Comparison of ENCODE assay signal across 27 cellular contexts in genomic region chr1:92843046-92843423, GRCh38. TPM values are rescaled to one million over a fixed set of nuclear protein-coding genes. Genes with fewer than 3 reads are reported as not detected.
DNase-seq lines count a peak whose midpoint lies in the region; ATAC-seq and TF ChIP-seq lines count a peak whose summit lies in the region.
"Had no signal": no experiment of that assay in that cellular context is flagged by ENCODE, and none has a peak within 500 bp of the region (broad histone marks: within the 10 kb centered on the region; RNA-seq: fewer than 3 reads in every experiment).

No MANE protein-coding gene starts in this region.

- CTCF ChIA-PET in HCT116 (lab: Charles Lee) = interaction anchor here (1.0 kb wide), 1 partner anchor 11 kb away, joined by 3 read pairs; the partner anchor contains the start of gene RPL5

- H3K36me3 ChIP-seq in HCT116 (ENCODE audit: control insufficient read depth in 1 of 2, insufficient read depth in 2 of 2, low read length in 2 of 2) = peaks cover 45 to 52% of the 10 kb centered on the region in 2 experiments

- DNase-seq in activated T-cell treated with anti-CD3 and anti-CD28 coated beads, Interleukin-2, amount 50 U/mL, for 72 hours = no peak
- DNase-seq in activated T-cell treated with anti-CD3 and anti-CD28 coated beads for 4 hours (no peak), HCT116 (ENCODE audit: low read depth, low spot score) (no peak), natural killer cell (no peak), NCI-H1048 (lab: John Stamatoyannopoulos, UW) (no peak), NOMO-1 treated with dmso at 0.1 percent for 144 hours (lab: John Stamatoyannopoulos, UW; ENCODE audit: unreplicated experiment) (no peak)
- DNase-seq: activated CD4-positive, alpha-beta T cell treated with anti-CD3 and anti-CD28 coated beads, Interleukin-2, amount 50 U/mL, for 48 hours; activated effector memory CD4-positive, alpha-beta T cell treated with Interleukin-2 at 50 U/mL for 16 hours; amniotic stem cell; CD8-positive, alpha-beta memory T cell; cortex of kidney; DMS79 treated with DMSO at 0.1 percent for 48 hours; glutamatergic neuron; kidney glomerular epithelial cell; NCI-H1417 treated with DMSO at 0.1 percent for 48 hours; NK-92 treated with Interleukin-12 subunit alpha and Interleukin-12 subunit beta, amount 100 ng/mL, for 24 hours; occipital lobe; Peyer's patch; SJCRH30; stimulated activated naive B cell treated with anti-CD40 and anti-IgM and Interleukin-4, amounts not matched to agents 10 μg/mL and 1 μg/mL and 100 μg/mL, for 72 hours had no signal

- no peak overlapping the region for H2AFZ ChIP-seq in HCT116 (ENCODE audit: low read depth, low read length, poor library complexity, severe bottlenecking)

- H3K79me2 ChIP-seq in HCT116 (ENCODE audit: insufficient read depth, low read length) = peaks cover 34% of the 10 kb centered on the region

- H3K9me3 ChIP-seq in HCT116 (ENCODE audit: control insufficient read depth in 1 of 2, insufficient read depth in 1 of 2, low read depth in 1 of 2, low read length in 2 of 2) = no peaks in the 10 kb centered on the region
- H3K9me3 ChIP-seq: breast epithelium, Peyer's patch, SJCRH30 had no signal

- no peaks in the 10 kb centered on the region for H3K4me1 ChIP-seq in HCT116 (ENCODE audit: control insufficient read depth in 1 of 2, insufficient read depth in 2 of 2, low read length in 2 of 2)
- H3K4me1 ChIP-seq: breast epithelium, SJCRH30 had no signal

- RAD21 ChIA-PET in HCT116 (lab: Charles Lee; ENCODE audit: low non-redundant PET in 1 of 2, low total read pairs in 2 of 2, uncharacterized antibody in 2 of 2, unreplicated experiment in 2 of 2) = interaction anchor here in 1 of 2 experiments (0.6 kb wide), 1 partner anchor 94 kb away, joined by 4 read pairs; no protein-coding TSS in a partner anchor

- ATAC-seq in activated T-cell treated with anti-CD3 and anti-CD28 coated beads, Interleukin-2, amount 50 U/mL, for 72 hours (replicated peaks in 1 of 2) = no peak
- ATAC-seq in HCT116 (no peak), natural killer cell (no peak), HG03432 (IDR thresholded peaks at IDR 0.05; ENCODE audit: unreplicated experiment) (no peak)
- no peak for ATAC-seq in activated T-helper 17 cell treated with anti-CD3 and anti-CD28 coated beads, Interleukin-2, amount 50 U/mL, for 72 hours (replicated peaks)
- ATAC-seq: stimulated activated naive B cell treated with anti-CD40 and anti-IgM and Interleukin-4, amounts not matched to agents 10 μg/mL and 1 μg/mL and 100 μg/mL, for 72 hours had no signal

- POLR2A ChIA-PET in HCT116 (lab: Charles Lee) = interaction anchor here (1.6 kb wide), 1 partner anchor 12 kb away, joined by 5 read pairs; the partner anchor contains the start of gene RPL5

- no peak overlapping the region for H3K4me3 Mint-ChIP-seq in activated T-cell treated with anti-CD3 and anti-CD28 coated beads, Interleukin-2, amount 50 U/mL, for 72 hours
- H3K4me3 Mint-ChIP-seq in activated T-helper 17 cell treated with anti-CD3 and anti-CD28 coated beads, Interleukin-2, amount 50 U/mL, for 72 hours = no peak overlapping the region
- H3K4me3 Mint-ChIP-seq in natural killer cell = no peak overlapping the region
- H3K4me3 Mint-ChIP-seq: CD8-positive, alpha-beta memory T cell; stimulated activated naive B cell treated with anti-CD40 and anti-IgM and Interleukin-4, amounts not matched to agents 10 μg/mL and 1 μg/mL and 100 μg/mL, for 72 hours; T-helper 2 cell treated with Interferon-gamma antibody and Interleukin-4, amounts not matched to agents 5 μg/mL and 100 μg/mL, for 36 hours had no signal

- peaks cover 51% of the 10 kb centered on the region for H4K20me1 ChIP-seq in HCT116 (ENCODE audit: insufficient read depth)

- TF ChIP-seq POLR2A in HCT116 (IDR thresholded peaks at IDR 0.05; ENCODE audit: borderline replicate concordance, extremely low read depth, insufficient read depth, insufficient read length) = no peak

- intact Hi-C loops in HCT116 (cut with micrococcal nuclease) = no loop called here
- intact Hi-C loops in natural killer cell (cut with micrococcal nuclease) = no loop called here

- no TSS peak for BruUV-seq in HCT116 (replicated peaks; lab: Mats Ljungman, UMichigan)

- TF ChIP-seq RAD21 in HCT116 (IDR thresholded peaks at IDR 0.05; ENCODE audit: low read depth) = no peak

- no peak overlapping the region for H3K9ac ChIP-seq in HCT116 (ENCODE audit: low read length)

- H3K27me3 Mint-ChIP-seq in activated T-cell treated with anti-CD3 and anti-CD28 coated beads, Interleukin-2, amount 50 U/mL, for 72 hours (ENCODE audit: low read depth) = no peaks in the 10 kb centered on the region
- no peaks in the 10 kb centered on the region for H3K27me3 Mint-ChIP-seq in activated T-helper 17 cell treated with anti-CD3 and anti-CD28 coated beads, Interleukin-2, amount 50 U/mL, for 72 hours
- H3K27me3 Mint-ChIP-seq in natural killer cell (ENCODE audit: low read depth in 2 of 2) = no peaks in the 10 kb centered on the region
- H3K27me3 Mint-ChIP-seq: CD8-positive, alpha-beta memory T cell; stimulated activated naive B cell treated with anti-CD40 and anti-IgM and Interleukin-4, amounts not matched to agents 10 μg/mL and 1 μg/mL and 100 μg/mL, for 72 hours had no signal

- H3K4me3 ChIP-seq in HCT116 (replicated peaks in 1 of 2; ENCODE audit: low read depth in 1 of 2, low read length in 2 of 2) = no peak overlapping the region
- H3K4me3 ChIP-seq: breast epithelium, Peyer's patch, SJCRH30, smooth muscle cell had no signal

- no peaks in the 10 kb centered on the region for H3K9me2 ChIP-seq in HCT116 (ENCODE audit: insufficient read depth)

- peaks cover 24% of the 10 kb centered on the region for H3K4me1 Mint-ChIP-seq in activated T-cell treated with anti-CD3 and anti-CD28 coated beads, Interleukin-2, amount 50 U/mL, for 72 hours (ENCODE audit: low read depth)
- peaks cover 16% of the 10 kb centered on the region for H3K4me1 Mint-ChIP-seq in activated T-helper 17 cell treated with anti-CD3 and anti-CD28 coated beads, Interleukin-2, amount 50 U/mL, for 72 hours
- peaks cover 31% of the 10 kb centered on the region in 2 donors for H3K4me1 Mint-ChIP-seq in natural killer cell

- H3K27me3 ChIP-seq in HCT116 (ENCODE audit: insufficient read depth, low read length) = no peaks in the 10 kb centered on the region
- H3K27me3 ChIP-seq: breast epithelium, Peyer's patch, SJCRH30 had no signal

- H3K27ac ChIP-seq in HCT116 (ENCODE audit: low read depth, low read length) = no peak overlapping the region
- H3K27ac ChIP-seq: breast epithelium, HL-60, Peyer's patch, SJCRH30, VCaP had no signal

- H3K4me2 ChIP-seq in HCT116 (ENCODE audit: low read length) = no peak overlapping the region
- H3K4me2 ChIP-seq: smooth muscle cell had no signal

- H3K27ac Mint-ChIP-seq in activated T-cell treated with anti-CD3 and anti-CD28 coated beads, Interleukin-2, amount 50 U/mL, for 72 hours = peak overlapping the region; percentile 51
- H3K27ac Mint-ChIP-seq in activated T-helper 17 cell treated with anti-CD3 and anti-CD28 coated beads, Interleukin-2, amount 50 U/mL, for 72 hours = peak overlapping the region; percentile 24
- peak overlapping the region; percentile 67 to 68 for H3K27ac Mint-ChIP-seq in natural killer cell
- H3K27ac Mint-ChIP-seq: T-helper 2 cell treated with Interferon-gamma antibody and Interleukin-4, amounts not matched to agents 5 μg/mL and 100 μg/mL, for 36 hours had no signal

- H3K36me3 Mint-ChIP-seq in activated T-cell treated with anti-CD3 and anti-CD28 coated beads, Interleukin-2, amount 50 U/mL, for 72 hours (ENCODE audit: insufficient read depth in 2 of 2) = peaks cover 13 to 44% of the 10 kb centered on the region in 2 donors
- peaks cover 82% of the 10 kb centered on the region for H3K36me3 Mint-ChIP-seq in activated T-helper 17 cell treated with anti-CD3 and anti-CD28 coated beads, Interleukin-2, amount 50 U/mL, for 72 hours (ENCODE audit: low read depth)
- H3K36me3 Mint-ChIP-seq in natural killer cell = peaks cover 24% of the 10 kb centered on the region

- TF ChIP-seq CTCF in HCT116 (IDR thresholded peaks at IDR 0.05 in 2 of 3, conservative IDR thresholded peaks at IDR 0.05 in 1 of 3; ENCODE audit: borderline replicate concordance in 1 of 3, insufficient read depth in 1 of 3, low read depth in 2 of 3, low read length in 2 of 3) (no peak), natural killer cell (IDR thresholded peaks at IDR 0.05) (no peak)

- H3K9me3 Mint-ChIP-seq in activated T-cell treated with anti-CD3 and anti-CD28 coated beads, Interleukin-2, amount 50 U/mL, for 72 hours = no peaks in the 10 kb centered on the region
- H3K9me3 Mint-ChIP-seq in activated T-helper 17 cell treated with anti-CD3 and anti-CD28 coated beads, Interleukin-2, amount 50 U/mL, for 72 hours = no peaks in the 10 kb centered on the region
- no peaks in the 10 kb centered on the region for H3K9me3 Mint-ChIP-seq in natural killer cell
- H3K9me3 Mint-ChIP-seq: CD8-positive, alpha-beta memory T cell; stimulated activated naive B cell treated with anti-CD40 and anti-IgM and Interleukin-4, amounts not matched to agents 10 μg/mL and 1 μg/mL and 100 μg/mL, for 72 hours; T-helper 2 cell treated with Interferon-gamma antibody and Interleukin-4, amounts not matched to agents 5 μg/mL and 100 μg/mL, for 36 hours had no signal

TF ChIP-seq in HCT116, 20 proteins besides CTCF, POLR2A, EP300 and RAD21:
- TF ChIP-seq POLR2AphosphoS5 (IDR thresholded peaks at IDR 0.05; ENCODE audit: low read depth, low read length) = peak; percentile 34
- TF ChIP-seq ZFX (IDR thresholded peaks at IDR 0.05) = no peak

RNA-seq across cellular contexts. Expression of gene RPL5, which starts 11.2 kb away (rescaled TPM):
- total RNA-seq in activated T-cell treated with anti-CD3 and anti-CD28 coated beads, Interleukin-2, amount 50 U/mL, for 72 hours = 1,000 to 10,000 TPM; 1,534 to 1,619 TPM
- total RNA-seq in HCT116 (2021; ENCODE audit: unreplicated experiment) = 1,480 TPM
- polyA plus RNA-seq in HCT116 (2012) = 1,450 and 1,677 TPM in 2 replicates
- 1,000 to 10,000 TPM; 1,253 to 1,604 TPM for total RNA-seq in activated T-helper 17 cell treated with anti-CD3 and anti-CD28 coated beads, Interleukin-2, amount 50 U/mL, for 72 hours
- total RNA-seq in natural killer cell = 100 to 1,000 TPM; 573 to 679 (median 647) TPM

RNA-seq across cellular contexts. Expression of gene EVI5, which starts 58.1 kb away (rescaled TPM):
- 10 to 100 TPM; 30.8 to 40.1 TPM for total RNA-seq in activated T-cell treated with anti-CD3 and anti-CD28 coated beads, Interleukin-2, amount 50 U/mL, for 72 hours
- total RNA-seq in HCT116 (2021; ENCODE audit: unreplicated experiment) (21.8 TPM), natural killer cell (1 to 10 TPM; 3.9 to 6.0 (median 5.5) TPM)
- polyA plus RNA-seq in HCT116 (2012) = 3.3 and 3.5 TPM in 2 replicates
- 10 to 100 TPM in 1 of 2 donors, 1 to 10 TPM in 1; 7.7 to 31.8 TPM for total RNA-seq in activated T-helper 17 cell treated with anti-CD3 and anti-CD28 coated beads, Interleukin-2, amount 50 U/mL, for 72 hours
